ENCODE assay signal across 17 cellular contexts in the genomic region with DNA sequence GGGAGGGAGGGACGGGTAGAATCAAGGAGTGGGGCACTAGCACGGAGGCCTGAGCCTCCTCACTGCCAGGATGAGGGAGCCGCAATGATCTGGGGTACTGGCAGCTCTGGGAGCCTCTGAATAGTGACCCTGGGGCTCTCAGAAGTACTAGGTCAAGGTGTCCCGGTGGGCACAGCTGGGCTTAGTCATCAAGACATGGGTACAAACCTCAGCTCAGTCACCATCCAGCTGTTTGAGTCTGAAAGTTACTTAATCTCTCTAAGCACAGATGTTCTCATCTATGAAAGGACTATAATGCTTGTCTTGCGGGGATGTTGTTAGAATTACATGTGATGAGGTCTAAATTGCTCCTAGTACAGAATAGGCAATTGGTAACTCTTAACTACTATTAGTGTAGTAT.
DNase-seq lines count a peak whose midpoint lies in the region; ATAC-seq and TF ChIP-seq lines count a peak whose summit lies in the region.
"Had no signal": no experiment of that assay in that cellular context is flagged by ENCODE, and none has a peak within 500 bp of the region (broad histone marks: within the 10 kb centered on the region; RNA-seq: fewer than 3 reads in every experiment).

No MANE protein-coding gene starts in this region.

- no TSS peak for BruUV-seq in Panc1 (replicated peaks; lab: Mats Ljungman, UMichigan)

- intact Hi-C loops in Panc1 (cut with micrococcal nuclease; ENCODE audit: unreplicated experiment), result no loop called here
- intact Hi-C loops in CD8-positive, alpha-beta T cell (cut with DNase I, micrococcal nuclease), result no loop called here

- H2BK15ac ChIP-seq in mesenchymal stem cell (ENCODE audit: low read depth, poor library complexity, severe bottlenecking), result no peak overlapping the region

- H3K9me3 ChIP-seq in HEK293 (ENCODE audit: control insufficient read depth, insufficient read depth, low read depth, low read length) (no peaks in the 10 kb centered on the region), Panc1 (ENCODE audit: control insufficient read depth, insufficient read depth, low read depth, low read length) (no peaks in the 10 kb centered on the region), mesenchymal stem cell (ENCODE audit: control insufficient read depth, low read length) (no peaks in the 10 kb centered on the region)
- no peaks in the 10 kb centered on the region for H3K9me3 ChIP-seq in CD8-positive, alpha-beta T cell (ENCODE audit: low read length)

- H3K27ac ChIP-seq in HEK293 (ENCODE audit: extremely low read depth, low read depth, low read length), result no peak overlapping the region
- H3K27ac ChIP-seq in Panc1 (ENCODE audit: low read length), result 0 out of 2 replicates have a peak overlapping the region, but pooled peaks have one; percentile 9
- no peak overlapping the region for H3K27ac ChIP-seq in mesenchymal stem cell (ENCODE audit: low read length, poor library complexity, severe bottlenecking)
- H3K27ac ChIP-seq in temporal lobe (ENCODE audit: low read depth, low read length), result peak overlapping the region; percentile 44
- no peak overlapping the region for H3K27ac ChIP-seq in CD8-positive, alpha-beta T cell (ENCODE audit: low read depth, low read length)
- H3K27ac ChIP-seq: BLaER1 treated with 17β-estradiol and CSF1 and Interleukin-3, amounts not matched to agents 10 nM and 100 nM; HL-60 had no signal

- CTCF ChIA-PET in HEK293 (lab: Yijun Ruan, JAX) (no interaction called here), Panc1 (lab: Charles Lee) (no interaction called here)
- CTCF ChIA-PET in CD8-positive, alpha-beta T cell (lab: Charles Lee), result interaction anchor here (1.0 kb wide), 1 partner anchor 200 kb away, joined by 3 read pairs; no protein-coding TSS in a partner anchor

- no peaks in the 10 kb centered on the region for H3K36me3 Mint-ChIP-seq in CD8-positive, alpha-beta T cell
- H3K36me3 Mint-ChIP-seq in natural killer cell treated with Interleukin-12 subunit alpha and Interleukin-12 subunit beta and Interleukin-15 and Interleukin-18, amount 100 ng/mL, for 72 hours, result no peaks in the 10 kb centered on the region
- H3K36me3 Mint-ChIP-seq: CD4-positive, CD25-positive, alpha-beta regulatory T cell; IgD-negative memory B cell had no signal

- H2BK5ac ChIP-seq in mesenchymal stem cell (ENCODE audit: low read depth, low read length, poor library complexity, severe bottlenecking), result peak overlapping the region; percentile 61

- H3K9ac ChIP-seq in mesenchymal stem cell (ENCODE audit: low read length), result no peak overlapping the region
- H3K9ac ChIP-seq: BLaER1 treated with 17β-estradiol and CSF1 and Interleukin-3, amounts not matched to agents 10 nM and 100 nM had no signal

- H3K4ac ChIP-seq in mesenchymal stem cell (ENCODE audit: low read depth in 1 of 2, low read length in 2 of 2), result no peak overlapping the region

- H3K79me1 ChIP-seq in mesenchymal stem cell (replicated peaks; ENCODE audit: low read length, poor library complexity, severe bottlenecking), result peaks cover 13% of the 10 kb centered on the region

- H3K27ac Mint-ChIP-seq in CD8-positive, alpha-beta T cell, result no peak overlapping the region
- H3K27ac Mint-ChIP-seq in natural killer cell treated with Interleukin-12 subunit alpha and Interleukin-12 subunit beta and Interleukin-15 and Interleukin-18, amount 100 ng/mL, for 72 hours, result no peak overlapping the region
- H3K27ac Mint-ChIP-seq: CD4-positive, CD25-positive, alpha-beta regulatory T cell; GM23338; IgD-negative memory B cell had no signal

- H3K4me3 ChIP-seq in HEK293 (ENCODE audit: low read depth, low read length) (no peak overlapping the region), Panc1 (ENCODE audit: low read depth in 2 of 2, low read length in 2 of 2) (no peak overlapping the region), mesenchymal stem cell (ENCODE audit: insufficient read depth in 1 of 2, low read depth in 1 of 2, low read length in 2 of 2) (no peak overlapping the region)
- no peak overlapping the region for H3K4me3 ChIP-seq in CD8-positive, alpha-beta T cell (ENCODE audit: low read depth, low read length)
- H3K4me3 ChIP-seq: BLaER1 treated with 17β-estradiol and CSF1 and Interleukin-3, amounts not matched to agents 10 nM and 100 nM; GM23338 had no signal

- H3K4me2 ChIP-seq in mesenchymal stem cell (ENCODE audit: low read length, poor library complexity, severe bottlenecking), result no peak overlapping the region
- H3K4me2 ChIP-seq: BLaER1 treated with 17β-estradiol and CSF1 and Interleukin-3, amounts not matched to agents 10 nM and 100 nM; GM23338 had no signal

- H3K14ac ChIP-seq in mesenchymal stem cell (ENCODE audit: low read length in 2 of 2), result no peak overlapping the region

- H3K27me3 Mint-ChIP-seq in CD8-positive, alpha-beta T cell (ENCODE audit: low read depth), result peaks cover 2% of the 10 kb centered on the region
- peaks cover 8 to 13% of the 10 kb centered on the region in 2 donors for H3K27me3 Mint-ChIP-seq in natural killer cell treated with Interleukin-12 subunit alpha and Interleukin-12 subunit beta and Interleukin-15 and Interleukin-18, amount 100 ng/mL, for 72 hours
- H3K27me3 Mint-ChIP-seq: CD4-positive, CD25-positive, alpha-beta regulatory T cell had no signal

- DNase-seq in Panc1 (ENCODE audit: low read depth, low spot score), result no peak
- no peak for DNase-seq in mesenchymal stem cell
- DNase-seq in CD8-positive, alpha-beta T cell, result no peak
- no peak for DNase-seq in natural killer cell treated with Interleukin-12 subunit alpha and Interleukin-12 subunit beta and Interleukin-15 and Interleukin-18, amount 100 ng/mL, for 72 hours (ENCODE audit: low spot score)
- DNase-seq: ACHN; Calu3; CD4-positive, CD25-positive, alpha-beta regulatory T cell; DMS 273 treated with DMSO at 0.1 percent for 48 hours; H7; KG1 had no signal

- no peak overlapping the region for H3K23ac ChIP-seq in mesenchymal stem cell (ENCODE audit: low read length in 2 of 2)

- H3K4me1 Mint-ChIP-seq in CD8-positive, alpha-beta T cell (ENCODE audit: low read depth), result no peaks in the 10 kb centered on the region
- H3K4me1 Mint-ChIP-seq in natural killer cell treated with Interleukin-12 subunit alpha and Interleukin-12 subunit beta and Interleukin-15 and Interleukin-18, amount 100 ng/mL, for 72 hours (ENCODE audit: low read depth in 2 of 2), result no peaks in the 10 kb centered on the region
- H3K4me1 Mint-ChIP-seq: CD4-positive, CD25-positive, alpha-beta regulatory T cell; IgD-negative memory B cell had no signal

- H3K9me3 Mint-ChIP-seq in CD8-positive, alpha-beta T cell, result no peaks in the 10 kb centered on the region
- H3K9me3 Mint-ChIP-seq in natural killer cell treated with Interleukin-12 subunit alpha and Interleukin-12 subunit beta and Interleukin-15 and Interleukin-18, amount 100 ng/mL, for 72 hours, result no peaks in the 10 kb centered on the region
- H3K9me3 Mint-ChIP-seq: GM23338, IgD-negative memory B cell had no signal

- peak overlapping the region; percentile 72 for H2AK5ac ChIP-seq in mesenchymal stem cell (ENCODE audit: low read length, severe bottlenecking)

- H3K36me3 ChIP-seq in HEK293 (ENCODE audit: control insufficient read depth in 2 of 2, insufficient read depth in 1 of 2, low read length in 2 of 2) (no peaks in the 10 kb centered on the region), Panc1 (ENCODE audit: control insufficient read depth, insufficient read depth, low read length) (no peaks in the 10 kb centered on the region), mesenchymal stem cell (ENCODE audit: control insufficient read depth in 1 of 2, insufficient read depth in 2 of 2, low read depth in 1 of 2, low read length in 2 of 2) (peaks cover 0 to 7% of the 10 kb centered on the region in 2 experiments)
- H3K36me3 ChIP-seq in CD8-positive, alpha-beta T cell (ENCODE audit: insufficient read depth, low read length), result no peaks in the 10 kb centered on the region
- H3K36me3 ChIP-seq: BLaER1 treated with 17β-estradiol and CSF1 and Interleukin-3, amounts not matched to agents 10 nM and 100 nM had no signal

- WGBS in mesenchymal stem cell, result 88% methylated on average over 4 of the region's 5 CpGs

- no peak for TF ChIP-seq CTCF in HEK293 (tag by site-specific recombination; IDR thresholded peaks at IDR 0.05)
- no peak for TF ChIP-seq CTCF in Panc1 (IDR thresholded peaks at IDR 0.05)
- no peak for TF ChIP-seq CTCF in CD8-positive, alpha-beta T cell (IDR thresholded peaks at IDR 0.05)

- H2BK12ac ChIP-seq in mesenchymal stem cell (ENCODE audit: low read length in 2 of 2), result no peak overlapping the region

- in situ Hi-C loops in Panc1 (cut with HindIII; ENCODE audit: low pct_unique_long_range_greater_than_20kb, low sequenced_read_pairs), result no loop called here

- H2BK120ac ChIP-seq in mesenchymal stem cell (ENCODE audit: low read depth, low read length), result no peak overlapping the region

- ATAC-seq in Panc1 (no peak), HG03175 (IDR thresholded peaks at IDR 0.05; ENCODE audit: unreplicated experiment) (no peak)
- ATAC-seq in CD8-positive, alpha-beta T cell, result no peak
- ATAC-seq in natural killer cell treated with Interleukin-12 subunit alpha and Interleukin-12 subunit beta and Interleukin-15 and Interleukin-18, amount 100 ng/mL, for 72 hours, result no peak
- ATAC-seq: GM23338 had no signal

- H3K18ac ChIP-seq in mesenchymal stem cell (ENCODE audit: low read depth in 1 of 2, low read length in 2 of 2), result no peak overlapping the region

- no peak overlapping the region for H3K4me3 Mint-ChIP-seq in CD8-positive, alpha-beta T cell
- H3K4me3 Mint-ChIP-seq in natural killer cell treated with Interleukin-12 subunit alpha and Interleukin-12 subunit beta and Interleukin-15 and Interleukin-18, amount 100 ng/mL, for 72 hours, result no peak overlapping the region
- H3K4me3 Mint-ChIP-seq: GM23338, IgD-negative memory B cell had no signal

- no peak overlapping the region for H4K91ac ChIP-seq in mesenchymal stem cell (ENCODE audit: low read length)

- 0 out of 2 replicates have a peak, but pooled peaks cover 5% of the 10 kb centered on the region for H3K4me1 ChIP-seq in HEK293 (ENCODE audit: control insufficient read depth, insufficient read depth, low read length)
- H3K4me1 ChIP-seq in Panc1 (ENCODE audit: control insufficient read depth, insufficient read depth, low read length), result peaks cover 8% of the 10 kb centered on the region
- H3K4me1 ChIP-seq in mesenchymal stem cell (ENCODE audit: control insufficient read depth, insufficient read depth, low read depth, low read length), result peaks cover 8% of the 10 kb centered on the region
- no peaks in the 10 kb centered on the region for H3K4me1 ChIP-seq in CD8-positive, alpha-beta T cell (ENCODE audit: insufficient read depth, low read length)
- H3K4me1 ChIP-seq: BLaER1 treated with 17β-estradiol and CSF1 and Interleukin-3, amounts not matched to agents 10 nM and 100 nM had no signal

- H4K8ac ChIP-seq in mesenchymal stem cell (ENCODE audit: low read length), result no peak overlapping the region

- POLR2A ChIA-PET in HEK293 (lab: Yijun Ruan, JAX) (no interaction called here), Panc1 (lab: Charles Lee) (interaction anchor here (0.9 kb wide), 1 partner anchor 11 kb away, joined by 3 read pairs; no protein-coding TSS in a partner anchor)
- POLR2A ChIA-PET in CD8-positive, alpha-beta T cell (lab: Charles Lee), result no interaction called here

- no peaks in the 10 kb centered on the region for H3K27me3 ChIP-seq in Panc1 (ENCODE audit: control insufficient read depth, insufficient read depth, low read length)
- H3K27me3 ChIP-seq in mesenchymal stem cell (ENCODE audit: control insufficient read depth in 1 of 2, insufficient read depth in 1 of 2, low read length in 2 of 2), result no peaks in the 10 kb centered on the region
- no peaks in the 10 kb centered on the region for H3K27me3 ChIP-seq in CD8-positive, alpha-beta T cell (ENCODE audit: insufficient read depth, low read length)
- H3K27me3 ChIP-seq: BLaER1 treated with 17β-estradiol and CSF1 and Interleukin-3, amounts not matched to agents 10 nM and 100 nM had no signal

- no peak overlapping the region for H2AFZ ChIP-seq in mesenchymal stem cell (ENCODE audit: low read depth, low read length)
- H2AFZ ChIP-seq: GM23338 had no signal

Comparison
In these comparisons a context has a peak if more than half of its experiments do, and no peak if none do; other contexts are left out.
1. H3K27ac ChIP-seq: peak in Panc1 (single experiment) and temporal lobe (single experiment); none in HEK293 (single experiment), mesenchymal stem cell (single experiment) and CD8-positive, alpha-beta T cell (single experiment).